ENCODE assay signal across 28 cellular contexts in the genomic region with DNA sequence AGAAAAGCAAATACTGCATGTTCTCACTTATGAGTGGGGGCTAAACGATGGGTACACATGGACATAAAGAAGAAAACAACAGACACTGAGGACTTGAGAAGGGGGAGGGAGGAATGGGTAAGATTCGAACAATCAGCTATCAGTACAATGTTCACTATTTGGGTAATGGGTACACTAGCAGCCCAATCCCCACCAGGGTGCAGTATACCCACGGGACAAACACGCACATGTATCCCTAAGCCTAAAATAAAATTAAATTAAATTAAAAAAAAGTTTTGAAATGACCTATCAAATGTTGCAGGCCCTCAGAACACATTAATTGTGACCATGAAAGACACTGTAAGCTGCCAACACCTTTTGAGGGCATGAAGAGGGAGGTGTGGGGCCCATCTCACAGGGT.
DNase-seq lines count a peak whose midpoint lies in the region; ATAC-seq and TF ChIP-seq lines count a peak whose summit lies in the region.
"Had no signal": no experiment of that assay in that cellular context is flagged by ENCODE, and none has a peak within 500 bp of the region (broad histone marks: within the 10 kb centered on the region; RNA-seq: fewer than 3 reads in every experiment).

No MANE protein-coding gene starts in this region.

- H3K27ac Mint-ChIP-seq in GM23338 (no peak overlapping the region), CD14-positive monocyte (no peak overlapping the region)
- H3K27ac Mint-ChIP-seq: activated B cell treated with CpG ODN at 0.5 μM for 24 hours; activated naive CD8-positive, alpha-beta T cell; activated T-helper 2 cell treated with anti-CD3 and anti-CD28 coated beads, Interferon-gamma antibody, Interleukin-2, Interleukin-4, amounts not matched to agents 10 μg/mL and 5 μg/mL and 100 μg/mL, durations not matched to agents 14 hours and 24 hours and 36 hours; dendritic cell treated with granulocyte-macrophage colony-stimulating factor and Interleukin-4, amounts not matched to agents 40 ng/mL and 50 ng/mL, for 4 days; stimulated activated effector memory CD8-positive, alpha-beta T cell treated with anti-CD3 and anti-CD28 coated beads, Interleukin-12 subunit alpha, Interleukin-12 subunit beta, amount 100 ng/mL, for 72 hours had no signal

- H3K4me1 Mint-ChIP-seq in GM23338 (peaks cover 20% of the 10 kb centered on the region), CD14-positive monocyte (no peaks in the 10 kb centered on the region)
- H3K4me1 Mint-ChIP-seq: activated B cell treated with CpG ODN at 0.5 μM for 24 hours had no signal

- H3K4me3 ChIP-seq in GM23338 = no peak overlapping the region
- H3K4me3 ChIP-seq in OCI-LY1 (ENCODE audit: low read depth, low read length, poor library complexity, severe bottlenecking) = no peak overlapping the region
- H3K4me3 ChIP-seq: cardiac muscle cell, HAP-1, smooth muscle cell, testis had no signal

- H3K9me3 ChIP-seq in OCI-LY1 (ENCODE audit: low read length) = no peaks in the 10 kb centered on the region
- H3K9me3 ChIP-seq: HAP-1, testis had no signal

- TF ChIP-seq POLR2A in GM18505 (IDR thresholded peaks at IDR 0.05; ENCODE audit: borderline replicate concordance, extremely low read depth, insufficient read depth, insufficient read length) = no peak

- H3K27ac ChIP-seq in C4-2B (no peak overlapping the region), GM23338 (ENCODE audit: low read depth) (no peak overlapping the region), OCI-LY1 (ENCODE audit: low read depth, low read length, poor library complexity, severe bottlenecking) (no peak overlapping the region)
- H3K27ac ChIP-seq: cardiac muscle cell, testis had no signal

- DNase-seq in GM23338 (ENCODE audit: low spot score) (no peak), iPS-NIHi11 (ENCODE audit: low spot score) (peak; percentile 3), left colon (no peak), SK-N-DZ (ENCODE audit: low spot score) (no peak), CD14-positive monocyte (ENCODE audit: low spot score) (no peak)
- DNase-seq: activated B cell treated with CpG ODN at 0.5 μM for 24 hours; activated CD4-positive, alpha-beta T cell treated with anti-CD3 and anti-CD28 coated beads, Interleukin-2, amount 50 U/mL, for 4 hours; activated CD8-positive, alpha-beta memory T cell treated with anti-CD3 and anti-CD28 coated beads, Interleukin-2, amount 50 U/mL, for 48 hours; aorta; mammary epithelial cell; NCI-H1092 treated with DMSO at 0.1 percent for 48 hours; NCI-H1930; NCI-H2227 treated with DMSO at 0.1 percent for 48 hours; NCI-H748 treated with DMSO at 0.1 percent for 48 hours; nucleus accumbens; stimulated activated CD4-positive, alpha-beta T cell treated with anti-CD3 and anti-CD28 coated beads, Interleukin-2, amount 100 ng/mL, for 24 hours; T-helper 9 cell; testis had no signal

- no peak overlapping the region for H3K4me2 ChIP-seq in GM23338
- H3K4me2 ChIP-seq in OCI-LY1 (ENCODE audit: low read length) = no peak overlapping the region
- H3K4me2 ChIP-seq: smooth muscle cell had no signal

- no peak overlapping the region for H3K4me3 Mint-ChIP-seq in GM23338
- H3K4me3 Mint-ChIP-seq in CD14-positive monocyte = no peak overlapping the region
- H3K4me3 Mint-ChIP-seq: activated B cell treated with CpG ODN at 0.5 μM for 24 hours; activated naive CD8-positive, alpha-beta T cell; dendritic cell treated with granulocyte-macrophage colony-stimulating factor and Interleukin-4, amounts not matched to agents 40 ng/mL and 50 ng/mL, for 4 days; stimulated activated effector memory CD8-positive, alpha-beta T cell treated with anti-CD3 and anti-CD28 coated beads, Interleukin-12 subunit alpha, Interleukin-12 subunit beta, amount 100 ng/mL, for 72 hours had no signal

- H3K4me1 ChIP-seq in GM23338 (ENCODE audit: insufficient read depth) (peaks cover 5% of the 10 kb centered on the region), OCI-LY1 (ENCODE audit: insufficient read depth, low read length, severe bottlenecking) (no peaks in the 10 kb centered on the region)
- H3K4me1 ChIP-seq: HAP-1, testis had no signal

- H3F3A ChIP-seq in GM23338 (replicated peaks; ENCODE audit: low read depth) (peaks cover 9% of the 10 kb centered on the region; the same call in 1 of the 2 replicates), OCI-LY1 (ENCODE audit: insufficient read depth, low read length) (no peaks in the 10 kb centered on the region)

- H4K20me1 ChIP-seq in GM23338 (replicated peaks; ENCODE audit: insufficient read depth) = no peaks in the 10 kb centered on the region
- H4K20me1 ChIP-seq in OCI-LY1 (ENCODE audit: insufficient read depth, low read length) = no peaks in the 10 kb centered on the region

- H3K27me3 Mint-ChIP-seq in GM23338 (ENCODE audit: insufficient read depth, low read depth, poor library complexity) (peaks cover 12% of the 10 kb centered on the region), CD14-positive monocyte (ENCODE audit: low read depth in 3 of 3) (peaks cover 0 to 10% (median 2%) of the 10 kb centered on the region in 3 donors)

- no peaks in the 10 kb centered on the region for H3K9me2 ChIP-seq in GM23338 (ENCODE audit: insufficient read depth)
- H3K9me2 ChIP-seq in OCI-LY1 (ENCODE audit: low read depth, low read length) = no peaks in the 10 kb centered on the region

- H2AFZ ChIP-seq in GM23338 = no peak overlapping the region
- no peak overlapping the region for H2AFZ ChIP-seq in OCI-LY1 (ENCODE audit: low read length)

- H3K9me3 Mint-ChIP-seq in GM23338 (no peaks in the 10 kb centered on the region; the same call in 2 of the 3 replicates), CD14-positive monocyte (peaks cover 3 to 12% (median 6%) of the 10 kb centered on the region in 7 donors)
- H3K9me3 Mint-ChIP-seq: activated B cell treated with CpG ODN at 0.5 μM for 24 hours; stimulated activated effector memory CD8-positive, alpha-beta T cell treated with anti-CD3 and anti-CD28 coated beads, Interleukin-12 subunit alpha, Interleukin-12 subunit beta, amount 100 ng/mL, for 72 hours had no signal

- intact Hi-C loops in left colon (cut with DNase I, micrococcal nuclease) (no loop called here), CD14-positive monocyte (cut with micrococcal nuclease) (no loop called here)

- no peak overlapping the region for H3K9ac ChIP-seq in OCI-LY1 (ENCODE audit: low read length)

- H3K36me3 Mint-ChIP-seq in GM23338 (ENCODE audit: low read depth) (no peaks in the 10 kb centered on the region; the same call in 2 of the 3 replicates), CD14-positive monocyte (no peaks in the 10 kb centered on the region)
- H3K36me3 Mint-ChIP-seq: activated naive CD8-positive, alpha-beta T cell; stimulated activated effector memory CD8-positive, alpha-beta T cell treated with anti-CD3 and anti-CD28 coated beads, Interleukin-12 subunit alpha, Interleukin-12 subunit beta, amount 100 ng/mL, for 72 hours had no signal

- H3K36me3 ChIP-seq in GM23338 (ENCODE audit: insufficient read depth) (no peaks in the 10 kb centered on the region), OCI-LY1 (ENCODE audit: insufficient read depth, low read length) (no peaks in the 10 kb centered on the region)
- H3K36me3 ChIP-seq: cardiac muscle cell, HAP-1 had no signal

- no peak for ATAC-seq in GM23338
- ATAC-seq in left colon = no peak
- no peak for ATAC-seq in GM18505 (IDR thresholded peaks at IDR 0.05; ENCODE audit: unreplicated experiment)
- ATAC-seq: stimulated activated effector memory CD8-positive, alpha-beta T cell treated with anti-CD3 and anti-CD28 coated beads, Interleukin-12 subunit alpha, Interleukin-12 subunit beta, amount 100 ng/mL, for 72 hours had no signal

- peak; percentile 52 for TF ChIP-seq CTCF in C4-2B (conservative IDR thresholded peaks at IDR 0.05)
- TF ChIP-seq CTCF in GM23338 (conservative IDR thresholded peaks at IDR 0.05; ENCODE audit: low read depth in 2 of 2) = peak; percentile 39
- TF ChIP-seq CTCF in OCI-LY1 (IDR thresholded peaks at IDR 0.05; ENCODE audit: low read length) = peak; percentile 49
- no peak for TF ChIP-seq CTCF in CD14-positive monocyte (IDR thresholded peaks at IDR 0.05)

- H3K79me2 ChIP-seq in GM23338 (replicated peaks; ENCODE audit: insufficient read depth) (no peaks in the 10 kb centered on the region), OCI-LY1 (ENCODE audit: insufficient read depth, low read length) (no peaks in the 10 kb centered on the region)

- H3K27me3 ChIP-seq in GM23338 (ENCODE audit: insufficient read depth) = no peaks in the 10 kb centered on the region
- no peaks in the 10 kb centered on the region for H3K27me3 ChIP-seq in OCI-LY1 (ENCODE audit: insufficient read depth, low read length)
- H3K27me3 ChIP-seq: cardiac muscle cell, testis had no signal

TF ChIP-seq in GM23338, 12 proteins besides CTCF, POLR2A, EP300 and RAD21 (continues in another document):
- TF ChIP-seq, protein P1, sequence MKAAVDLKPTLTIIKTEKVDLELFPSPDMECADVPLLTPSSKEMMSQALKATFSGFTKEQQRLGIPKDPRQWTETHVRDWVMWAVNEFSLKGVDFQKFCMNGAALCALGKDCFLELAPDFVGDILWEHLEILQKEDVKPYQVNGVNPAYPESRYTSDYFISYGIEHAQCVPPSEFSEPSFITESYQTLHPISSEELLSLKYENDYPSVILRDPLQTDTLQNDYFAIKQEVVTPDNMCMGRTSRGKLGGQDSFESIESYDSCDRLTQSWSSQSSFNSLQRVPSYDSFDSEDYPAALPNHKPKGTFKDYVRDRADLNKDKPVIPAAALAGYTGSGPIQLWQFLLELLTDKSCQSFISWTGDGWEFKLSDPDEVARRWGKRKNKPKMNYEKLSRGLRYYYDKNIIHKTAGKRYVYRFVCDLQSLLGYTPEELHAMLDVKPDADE (IDR thresholded peaks at IDR 0.05) = no peak
- TF ChIP-seq JUNB (IDR thresholded peaks at IDR 0.05; ENCODE audit: unreplicated experiment) (no peak), STAT1 (IDR thresholded peaks at IDR 0.05; ENCODE audit: unreplicated experiment) (no peak)
